1 cellular context compared by ENCODE assay signal in genomic region chr19:11179716-11180297, GRCh38.
TF ChIP-seq lines count a peak whose summit lies in the region.

No MANE protein-coding gene starts in this region.

TF ChIP-seq in WTC11, 78 proteins besides CTCF, POLR2A, EP300 and RAD21 (continued from another document):
- no peak for TF ChIP-seq OVOL2 (CRISPR knock-in tag; IDR thresholded peaks at IDR 0.05; ENCODE audit: borderline replicate concordance)
- no peak for TF ChIP-seq ZNF232 (CRISPR knock-in tag; IDR thresholded peaks at IDR 0.05)
- TF ChIP-seq, protein P1, sequence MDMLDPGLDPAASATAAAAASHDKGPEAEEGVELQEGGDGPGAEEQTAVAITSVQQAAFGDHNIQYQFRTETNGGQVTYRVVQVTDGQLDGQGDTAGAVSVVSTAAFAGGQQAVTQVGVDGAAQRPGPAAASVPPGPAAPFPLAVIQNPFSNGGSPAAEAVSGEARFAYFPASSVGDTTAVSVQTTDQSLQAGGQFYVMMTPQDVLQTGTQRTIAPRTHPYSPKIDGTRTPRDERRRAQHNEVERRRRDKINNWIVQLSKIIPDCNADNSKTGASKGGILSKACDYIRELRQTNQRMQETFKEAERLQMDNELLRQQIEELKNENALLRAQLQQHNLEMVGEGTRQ (CRISPR knock-in tag; IDR thresholded peaks at IDR 0.05): no peak
